ENCODE assay signal across 2 cellular contexts in the genomic region with DNA sequence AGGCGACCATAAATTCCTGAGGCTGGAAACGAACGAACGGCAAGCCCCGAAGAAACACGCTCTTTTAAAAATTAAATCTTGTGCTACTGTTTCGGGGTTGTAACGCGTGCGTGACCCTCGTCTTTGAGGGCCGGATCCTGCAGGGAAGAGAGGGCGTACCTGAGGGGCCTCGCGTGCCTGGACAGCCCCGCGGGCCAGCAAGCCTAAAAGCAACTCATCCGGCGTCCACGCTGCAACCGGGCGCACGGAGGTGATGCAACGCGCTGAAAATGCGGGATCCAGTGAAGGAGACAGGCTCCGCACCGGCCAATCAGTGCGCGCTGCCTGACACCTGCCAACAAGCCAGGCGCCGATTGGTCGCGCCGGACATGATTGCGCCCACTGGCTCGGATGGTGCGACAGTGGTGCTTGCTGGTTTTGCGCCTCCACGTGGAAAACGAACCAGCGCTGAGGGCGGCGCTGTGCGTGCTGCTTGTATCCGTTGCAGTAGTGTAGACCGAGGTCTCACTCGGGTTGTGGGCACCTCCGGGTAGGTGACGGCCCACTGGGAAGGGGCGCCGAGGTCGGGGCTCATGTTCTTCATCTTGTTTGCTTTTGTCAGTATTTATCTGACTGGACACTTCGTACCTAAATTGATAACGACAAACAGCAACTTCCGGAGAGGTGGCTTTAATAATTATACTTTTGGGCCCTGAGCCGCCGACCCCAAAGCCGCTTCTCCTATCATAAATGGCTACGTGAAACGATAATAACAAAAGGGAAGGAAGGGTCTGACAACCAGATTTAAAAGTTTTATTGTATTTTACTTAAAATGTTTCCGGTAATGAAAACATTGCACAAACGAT.
TF ChIP-seq lines count a peak whose summit lies in the region.

TSS of gene IARS1 (minus strand) at position 246 of the 845 bp plus-strand sequence. CDS start 4,278 bp downstream, outside the sequence.

TF ChIP-seq in IMR-90, 13 proteins besides CTCF, POLR2A, EP300 and RAD21:
- TF ChIP-seq MAFK (IDR thresholded peaks at IDR 0.05; ENCODE audit: low read depth, low read length) (no peak), RFX5 (IDR thresholded peaks at IDR 0.05; ENCODE audit: low read depth, low read length) (no peak), CEBPB (IDR thresholded peaks at IDR 0.05; ENCODE audit: low read depth, low read length) (peak; percentile 100), MXI1 (IDR thresholded peaks at IDR 0.05; ENCODE audit: borderline replicate concordance, low read depth, low read length) (peak; percentile 99), SMC3 (IDR thresholded peaks at IDR 0.05; ENCODE audit: low read depth, low read length) (peak; percentile 15; the same call in 1 of the 2 replicates), FOS (IDR thresholded peaks at IDR 0.05; ENCODE audit: low read depth, low read length) (peak; percentile 80), BHLHE40 (IDR thresholded peaks at IDR 0.05; ENCODE audit: low read depth, low read length) (peak; percentile 58; the same call in 1 of the 2 replicates), NFE2L2 (IDR thresholded peaks at IDR 0.05; ENCODE audit: low read depth, low read length) (no peak), MAZ (IDR thresholded peaks at IDR 0.05; ENCODE audit: borderline replicate concordance, low read depth, low read length) (no peak), CHD1 (IDR thresholded peaks at IDR 0.05; ENCODE audit: low read depth, low read length) (no peak), RCOR1 (IDR thresholded peaks at IDR 0.05; ENCODE audit: insufficient replicate concordance, low read length) (peak; percentile 28)
- TF ChIP-seq, protein P1, sequence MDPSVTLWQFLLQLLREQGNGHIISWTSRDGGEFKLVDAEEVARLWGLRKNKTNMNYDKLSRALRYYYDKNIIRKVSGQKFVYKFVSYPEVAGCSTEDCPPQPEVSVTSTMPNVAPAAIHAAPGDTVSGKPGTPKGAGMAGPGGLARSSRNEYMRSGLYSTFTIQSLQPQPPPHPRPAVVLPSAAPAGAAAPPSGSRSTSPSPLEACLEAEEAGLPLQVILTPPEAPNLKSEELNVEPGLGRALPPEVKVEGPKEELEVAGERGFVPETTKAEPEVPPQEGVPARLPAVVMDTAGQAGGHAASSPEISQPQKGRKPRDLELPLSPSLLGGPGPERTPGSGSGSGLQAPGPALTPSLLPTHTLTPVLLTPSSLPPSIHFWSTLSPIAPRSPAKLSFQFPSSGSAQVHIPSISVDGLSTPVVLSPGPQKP (IDR thresholded peaks at IDR 0.05; ENCODE audit: borderline replicate concordance, low read depth, low read length), result no peak
- TF ChIP-seq, protein P2, sequence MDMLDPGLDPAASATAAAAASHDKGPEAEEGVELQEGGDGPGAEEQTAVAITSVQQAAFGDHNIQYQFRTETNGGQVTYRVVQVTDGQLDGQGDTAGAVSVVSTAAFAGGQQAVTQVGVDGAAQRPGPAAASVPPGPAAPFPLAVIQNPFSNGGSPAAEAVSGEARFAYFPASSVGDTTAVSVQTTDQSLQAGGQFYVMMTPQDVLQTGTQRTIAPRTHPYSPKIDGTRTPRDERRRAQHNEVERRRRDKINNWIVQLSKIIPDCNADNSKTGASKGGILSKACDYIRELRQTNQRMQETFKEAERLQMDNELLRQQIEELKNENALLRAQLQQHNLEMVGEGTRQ (IDR thresholded peaks at IDR 0.05; ENCODE audit: low read depth, low read length), result peak; percentile 13; the same call in 1 of the 2 replicates

TF ChIP-seq in endothelial cell of umbilical vein, 7 proteins besides CTCF, POLR2A, EP300 and RAD21:
- peak; percentile 87 for TF ChIP-seq MYC (IDR thresholded peaks at IDR 0.05; ENCODE audit: low read depth, low read length)
- TF ChIP-seq FOS (IDR thresholded peaks at IDR 0.05; ENCODE audit: borderline replicate concordance, insufficient read depth, low read length), result peak; percentile 9
- TF ChIP-seq EZH2 (IDR thresholded peaks at IDR 0.05; ENCODE audit: borderline replicate concordance, low read depth, low read length, severe bottlenecking), result no peak
- TF ChIP-seq GATA2 (IDR thresholded peaks at IDR 0.05; ENCODE audit: insufficient read depth, insufficient read length, low read depth, low read length), result no peak
- TF ChIP-seq, protein P3, sequence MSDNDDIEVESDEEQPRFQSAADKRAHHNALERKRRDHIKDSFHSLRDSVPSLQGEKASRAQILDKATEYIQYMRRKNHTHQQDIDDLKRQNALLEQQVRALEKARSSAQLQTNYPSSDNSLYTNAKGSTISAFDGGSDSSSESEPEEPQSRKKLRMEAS (IDR thresholded peaks at IDR 0.05; ENCODE audit: insufficient read depth, insufficient read length), result peak; percentile 95
- TF ChIP-seq JUN (IDR thresholded peaks at IDR 0.05; ENCODE audit: borderline replicate concordance, insufficient read depth, insufficient read length, low read depth), result no peak
- peak; percentile 93 for TF ChIP-seq POLR2AphosphoS5 (IDR thresholded peaks at IDR 0.05; ENCODE audit: insufficient read depth, low read depth, low read length)
